ENCODE assay signal across 1 cellular context in genomic region chr16:12706628-12707027, GRCh38.
TF ChIP-seq lines count a peak whose summit lies in the region.

No MANE protein-coding gene starts in this region.

TF ChIP-seq in H1, 55 proteins besides CTCF, POLR2A, EP300 and RAD21:
- no peak for TF ChIP-seq TAF7 (optimal IDR thresholded peaks at IDR 0.05; ENCODE audit: borderline replicate concordance, low read depth, low read length)
- TF ChIP-seq KDM4A (IDR thresholded peaks at IDR 0.05; ENCODE audit: low read depth, low read length, severe bottlenecking): no peak
- TF ChIP-seq, protein P1, sequence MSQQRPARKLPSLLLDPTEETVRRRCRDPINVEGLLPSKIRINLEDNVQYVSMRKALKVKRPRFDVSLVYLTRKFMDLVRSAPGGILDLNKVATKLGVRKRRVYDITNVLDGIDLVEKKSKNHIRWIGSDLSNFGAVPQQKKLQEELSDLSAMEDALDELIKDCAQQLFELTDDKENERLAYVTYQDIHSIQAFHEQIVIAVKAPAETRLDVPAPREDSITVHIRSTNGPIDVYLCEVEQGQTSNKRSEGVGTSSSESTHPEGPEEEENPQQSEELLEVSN (IDR thresholded peaks at IDR 0.05): no peak
- no peak for TF ChIP-seq GABPA (IDR thresholded peaks at IDR 0.05; ENCODE audit: borderline replicate concordance, insufficient read depth, low read length)
- TF ChIP-seq RXRA (IDR thresholded peaks at IDR 0.05; ENCODE audit: insufficient read depth, low read depth, low read length): no peak
- TF ChIP-seq SIRT6 (IDR thresholded peaks at IDR 0.05; ENCODE audit: low read length): no peak
- TF ChIP-seq SIX5 (IDR thresholded peaks at IDR 0.05; ENCODE audit: low read depth, low read length): no peak
- no peak for TF ChIP-seq NANOG (IDR thresholded peaks at IDR 0.05; ENCODE audit: insufficient read depth, low read depth, low read length, poor library complexity, severe bottlenecking)
- TF ChIP-seq TAF1 (IDR thresholded peaks at IDR 0.05; ENCODE audit: low read depth, low read length): no peak
- TF ChIP-seq JUN (IDR thresholded peaks at IDR 0.05; ENCODE audit: low read depth, low read length): no peak
